In genomic region chr5:53350991-53351770, GRCh38 we compare ENCODE assay signal across 28 cellular contexts.
DNase-seq lines count a peak whose midpoint lies in the region; ATAC-seq and TF ChIP-seq lines count a peak whose summit lies in the region.
"Had no signal": no experiment of that assay in that cellular context is flagged by ENCODE, and none has a peak within 500 bp of the region (broad histone marks: within the 10 kb centered on the region; RNA-seq: fewer than 3 reads in every experiment).

No MANE protein-coding gene starts in this region.

- H3K27ac ChIP-seq in A673 (ENCODE audit: low read depth, low read length, poor library complexity, severe bottlenecking): no peak overlapping the region
- no peak overlapping the region for H3K27ac ChIP-seq in CD8-positive, alpha-beta memory T cell (ENCODE audit: low read depth, low read length)
- H3K27ac ChIP-seq: body of pancreas, C4-2B, colonic mucosa, lower lobe of right lung, right atrium auricular region, uterus had no signal

- H3K4me3 ChIP-seq in A673 (ENCODE audit: low read depth, low read length, poor library complexity, severe bottlenecking): no peak overlapping the region
- no peak overlapping the region for H3K4me3 ChIP-seq in CD8-positive, alpha-beta memory T cell (ENCODE audit: low read length)
- H3K4me3 ChIP-seq: body of pancreas, colonic mucosa, lower lobe of right lung, right atrium auricular region, uterus had no signal

- POLR2A ChIA-PET in A673 (lab: Charles Lee; ENCODE audit: low non-redundant PET): no interaction called here
- POLR2A ChIA-PET in CD8-positive, alpha-beta memory T cell (lab: Charles Lee): no interaction called here

- H3K27me3 Mint-ChIP-seq in HFFc6 (ENCODE audit: insufficient read depth): no peaks in the 10 kb centered on the region
- H3K27me3 Mint-ChIP-seq in CD8-positive, alpha-beta memory T cell: peaks cover 4% of the 10 kb centered on the region in 2 donors
- H3K27me3 Mint-ChIP-seq: activated CD4-positive, alpha-beta T cell treated with anti-CD3 and anti-CD28 coated beads, Interleukin-2, amount 10 ng/mL, durations not matched to agents 7 days and 5 days had no signal

- H3K4me1 Mint-ChIP-seq in HFFc6 (ENCODE audit: low read depth): peaks cover 52% of the 10 kb centered on the region
- H3K4me1 Mint-ChIP-seq in CD8-positive, alpha-beta memory T cell: no peaks in the 10 kb centered on the region
- H3K4me1 Mint-ChIP-seq: activated CD4-positive, alpha-beta T cell treated with anti-CD3 and anti-CD28 coated beads, Interleukin-2, amount 10 ng/mL, durations not matched to agents 7 days and 5 days; activated naive CD8-positive, alpha-beta T cell treated with anti-CD3 and anti-CD28 coated beads, Interleukin-2, amount 50 U/mL, for 24 hours had no signal

- no peaks in the 10 kb centered on the region for H3K9me3 Mint-ChIP-seq in HFFc6
- peaks cover 0 to 3% (median 0%) of the 10 kb centered on the region in 5 donors for H3K9me3 Mint-ChIP-seq in CD8-positive, alpha-beta memory T cell
- H3K9me3 Mint-ChIP-seq: activated CD4-positive, alpha-beta T cell treated with anti-CD3 and anti-CD28 coated beads, Interleukin-2, amount 10 ng/mL, durations not matched to agents 7 days and 5 days; activated naive CD8-positive, alpha-beta T cell treated with anti-CD3 and anti-CD28 coated beads, Interleukin-2, amount 50 U/mL, for 24 hours had no signal

- H3K27ac Mint-ChIP-seq in HFFc6: no peak overlapping the region
- H3K27ac Mint-ChIP-seq in CD8-positive, alpha-beta memory T cell: no peak overlapping the region
- H3K27ac Mint-ChIP-seq: activated CD4-positive, alpha-beta T cell treated with anti-CD3 and anti-CD28 coated beads, Interleukin-2, amount 10 ng/mL, durations not matched to agents 7 days and 5 days; activated naive CD8-positive, alpha-beta T cell treated with anti-CD3 and anti-CD28 coated beads, Interleukin-2, amount 50 U/mL, for 24 hours had no signal

- 0 out of 2 replicates have a peak, but pooled peaks cover 5% of the 10 kb centered on the region for H3K36me3 Mint-ChIP-seq in HFFc6 (ENCODE audit: low read depth)
- no peaks in the 10 kb centered on the region for H3K36me3 Mint-ChIP-seq in CD8-positive, alpha-beta memory T cell

- DNase-seq in A673 (ENCODE audit: low spot score): peak; percentile 28
- no peak for DNase-seq in HFFc6
- DNase-seq in left kidney (ENCODE audit: low read depth, low spot score): peak; percentile 2
- no peak for DNase-seq in NCI-H1417 treated with DMSO at 0.1 percent for 48 hours (lab: John Stamatoyannopoulos, UW)
- DNase-seq in NCI-H526 treated with DMSO at 0.1 percent for 48 hours (lab: John Stamatoyannopoulos, UW): no peak
- DNase-seq in CD8-positive, alpha-beta memory T cell: no peak
- no peak for DNase-seq in kidney glomerular epithelial cell (lab: John Stamatoyannopoulos, UW)
- DNase-seq: activated CD4-positive, alpha-beta T cell treated with anti-CD3 and anti-CD28 coated beads, Interleukin-2, amount 10 ng/mL, durations not matched to agents 7 days and 5 days; activated CD8-positive, alpha-beta memory T cell treated with anti-CD3 and anti-CD28 coated beads, Interleukin-2, amount 50 U/mL, for 48 hours; activated effector memory CD4-positive, alpha-beta T cell treated with Interleukin-2 at 50 U/mL for 16 hours; activated naive CD8-positive, alpha-beta T cell treated with anti-CD3 and anti-CD28 coated beads, Interleukin-2, amount 50 U/mL, for 24 hours; body of pancreas; colonic mucosa; foreskin melanocyte; GOT3; hypothalamus; islet precursor cell; lower lobe of right lung; NCI-H1105; NCI-H774; occipital lobe; SHP77; stimulated activated CD4-positive, alpha-beta T cell treated with anti-CD3 and anti-CD28 coated beads, Interleukin-15, amount 100 ng/mL, for 24 hours; T-helper 1 cell; uterus had no signal

- TF ChIP-seq CTCF in A673 (conservative IDR thresholded peaks at IDR 0.05; ENCODE audit: low read depth, low read length) (no peak), HFFc6 (IDR thresholded peaks at IDR 0.05) (peak; percentile 35)

- peaks cover 3% of the 10 kb centered on the region for H3K4me1 ChIP-seq in A673 (ENCODE audit: insufficient read depth, low read length, poor library complexity, severe bottlenecking)
- no peaks in the 10 kb centered on the region for H3K4me1 ChIP-seq in CD8-positive, alpha-beta memory T cell (ENCODE audit: insufficient read depth, low read length)
- H3K4me1 ChIP-seq: body of pancreas, colonic mucosa, lower lobe of right lung, right atrium auricular region, uterus had no signal

- no peak overlapping the region for H3K4me3 Mint-ChIP-seq in HFFc6
- H3K4me3 Mint-ChIP-seq in CD8-positive, alpha-beta memory T cell: no peak overlapping the region
- H3K4me3 Mint-ChIP-seq: activated CD4-positive, alpha-beta T cell treated with anti-CD3 and anti-CD28 coated beads, Interleukin-2, amount 10 ng/mL, durations not matched to agents 7 days and 5 days; activated naive CD8-positive, alpha-beta T cell treated with anti-CD3 and anti-CD28 coated beads, Interleukin-2, amount 50 U/mL, for 24 hours had no signal

- BruUV-seq in A673 (replicated peaks; lab: Mats Ljungman, UMichigan): no TSS peak

- intact Hi-C loops in A673 (cut with micrococcal nuclease; ENCODE audit: unreplicated experiment): no loop called here

- peak; percentile 69 for ATAC-seq in SK-N-SH treated with all-trans-retinoic acid at 6 μM for 48 hours
- ATAC-seq: activated naive CD8-positive, alpha-beta T cell treated with anti-CD3 and anti-CD28 coated beads, Interleukin-2, amount 50 U/mL, for 24 hours; body of pancreas; lower lobe of right lung had no signal

- H3K9me3 ChIP-seq in A673 (ENCODE audit: low read depth, low read length, poor library complexity, severe bottlenecking): no peaks in the 10 kb centered on the region
- H3K9me3 ChIP-seq in CD8-positive, alpha-beta memory T cell (ENCODE audit: low read length): no peaks in the 10 kb centered on the region
- H3K9me3 ChIP-seq: body of pancreas, colonic mucosa, lower lobe of right lung, right atrium auricular region, uterus had no signal

- CTCF ChIA-PET in A673 (lab: Charles Lee): no interaction called here
- CTCF ChIA-PET in CD8-positive, alpha-beta memory T cell (lab: Charles Lee): no interaction called here

- no peaks in the 10 kb centered on the region for H3K36me3 ChIP-seq in A673 (ENCODE audit: insufficient read depth, low read length, poor library complexity, severe bottlenecking)
- H3K36me3 ChIP-seq in CD8-positive, alpha-beta memory T cell (ENCODE audit: insufficient read depth, low read length): no peaks in the 10 kb centered on the region
- H3K36me3 ChIP-seq: colonic mucosa, lower lobe of right lung, right atrium auricular region, uterus had no signal

- H3K27me3 ChIP-seq in A673 (replicated peaks; ENCODE audit: insufficient read depth, low read depth, low read length, poor library complexity): no peaks in the 10 kb centered on the region
- no peaks in the 10 kb centered on the region for H3K27me3 ChIP-seq in CD8-positive, alpha-beta memory T cell (ENCODE audit: insufficient read depth, low read length, poor library complexity, severe bottlenecking)
- H3K27me3 ChIP-seq: body of pancreas, colonic mucosa, right atrium auricular region, uterus had no signal

TF ChIP-seq in SK-N-SH treated with all-trans-retinoic acid at 6 μM for 48 hours, 23 proteins besides CTCF, POLR2A, EP300 and RAD21 (continues in another document):
- TF ChIP-seq TOX (CRISPR knock-in tag; IDR thresholded peaks at IDR 0.05; ENCODE audit: borderline replicate concordance) (no peak), CREB5 (CRISPR knock-in tag; IDR thresholded peaks at IDR 0.05; ENCODE audit: low read depth) (no peak), ZNF70 (CRISPR knock-in tag; IDR thresholded peaks at IDR 0.05) (no peak), CSDC2 (CRISPR knock-in tag; IDR thresholded peaks at IDR 0.05) (no peak), PATZ1 (CRISPR knock-in tag; IDR thresholded peaks at IDR 0.05; ENCODE audit: borderline replicate concordance) (no peak), ZFP30 (CRISPR knock-in tag; IDR thresholded peaks at IDR 0.05) (no peak)
- TF ChIP-seq, protein P1, sequence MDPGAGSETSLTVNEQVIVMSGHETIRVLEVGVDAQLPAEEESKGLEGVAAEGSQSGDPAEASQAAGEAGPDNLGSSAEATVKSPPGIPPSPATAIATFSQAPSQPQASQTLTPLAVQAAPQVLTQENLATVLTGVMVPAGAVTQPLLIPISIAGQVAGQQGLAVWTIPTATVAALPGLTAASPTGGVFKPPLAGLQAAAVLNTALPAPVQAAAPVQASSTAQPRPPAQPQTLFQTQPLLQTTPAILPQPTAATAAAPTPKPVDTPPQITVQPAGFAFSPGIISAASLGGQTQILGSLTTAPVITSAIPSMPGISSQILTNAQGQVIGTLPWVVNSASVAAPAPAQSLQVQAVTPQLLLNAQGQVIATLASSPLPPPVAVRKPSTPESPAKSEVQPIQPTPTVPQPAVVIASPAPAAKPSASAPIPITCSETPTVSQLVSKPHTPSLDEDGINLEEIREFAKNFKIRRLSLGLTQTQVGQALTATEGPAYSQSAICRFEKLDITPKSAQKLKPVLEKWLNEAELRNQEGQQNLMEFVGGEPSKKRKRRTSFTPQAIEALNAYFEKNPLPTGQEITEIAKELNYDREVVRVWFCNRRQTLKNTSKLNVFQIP (CRISPR knock-in tag; IDR thresholded peaks at IDR 0.05; ENCODE audit: borderline replicate concordance, low read depth): no peak

Comparison
In these comparisons a context has a peak if more than half of its experiments do, and no peak if none do; other contexts are left out.
1. DNase-seq: peak in A673 (single experiment) and left kidney (single experiment); none in HFFc6 (single experiment), NCI-H1417 treated with DMSO at 0.1 percent for 48 hours (single experiment), NCI-H526 treated with DMSO at 0.1 percent for 48 hours (single experiment), CD8-positive, alpha-beta memory T cell (0 of 5) and kidney glomerular epithelial cell (single experiment).